7 cellular contexts compared by ENCODE assay signal in genomic region chr15:70478251-70478990, GRCh38.
A peak's percentile ranks its signal among the peaks of the same experiment; 100 is the strongest.
DNase-seq lines count a peak whose midpoint lies in the region; ATAC-seq and TF ChIP-seq lines count a peak whose summit lies in the region.

No MANE protein-coding gene starts in this region.

- H3K4me3 ChIP-seq in HEK293 (ENCODE audit: low read depth, low read length) = no peak overlapping the region
- H3K4me3 ChIP-seq in Panc1 (ENCODE audit: low read depth in 2 of 2, low read length in 2 of 2) = no peak overlapping the region

- H3K9me3 ChIP-seq in HEK293 (ENCODE audit: control insufficient read depth, insufficient read depth, low read depth, low read length) (no peaks in the 10 kb centered on the region), Panc1 (ENCODE audit: control insufficient read depth, insufficient read depth, low read depth, low read length) (no peaks in the 10 kb centered on the region)

- CTCF ChIA-PET in HEK293 (lab: Yijun Ruan, JAX) (interaction anchor here (0.6 to 1.6 kb wide), 3 partner anchors 9 to 275 kb away, joined by 4 to 7 read pairs (median 6); no protein-coding TSS in a partner anchor), Panc1 (lab: Charles Lee) (no interaction called here), WTC11 (lab: Charles Lee) (interaction anchor here (1.5 kb wide), 1 partner anchor 9 kb away, joined by 6 read pairs; no protein-coding TSS in a partner anchor)

- H3K27ac Mint-ChIP-seq in natural killer cell = peak overlapping the region in 1 of 2 donors; percentile 4
- no peak overlapping the region for H3K27ac Mint-ChIP-seq in WTC11

- ATAC-seq in GM18511 (IDR thresholded peaks at IDR 0.05; ENCODE audit: unreplicated experiment) (peak; percentile 65), Panc1 (no peak), natural killer cell (no peak), WTC11 (no peak)

- no peaks in the 10 kb centered on the region for H3K27me3 ChIP-seq in Panc1 (ENCODE audit: control insufficient read depth, insufficient read depth, low read length)

- intact Hi-C loops in Panc1 (cut with micrococcal nuclease; ENCODE audit: unreplicated experiment) = no loop called here
- intact Hi-C loops in natural killer cell (cut with micrococcal nuclease) = no loop called here

- BruUV-seq in Panc1 (replicated peaks; lab: Mats Ljungman, UMichigan) = no TSS peak

- no peak for DNase-seq in Panc1 (ENCODE audit: low read depth, low spot score)
- DNase-seq in natural killer cell = no peak
- no peak for DNase-seq in DMS 273 (lab: John Stamatoyannopoulos, UW; ENCODE audit: unreplicated experiment)
- no peak for DNase-seq in WTC11 (ENCODE audit: low spot score)
- no peak for DNase-seq in islet precursor cell

- POLR2A ChIA-PET in HEK293 (lab: Yijun Ruan, JAX) = no interaction called here
- POLR2A ChIA-PET in Panc1 (lab: Charles Lee) = interaction anchor here (1.1 kb wide), 1 partner anchor 26 kb away, joined by 5 read pairs; no protein-coding TSS in a partner anchor
- POLR2A ChIA-PET in WTC11 (lab: Charles Lee) = no interaction called here

- no peaks in the 10 kb centered on the region for H3K9me3 Mint-ChIP-seq in natural killer cell
- no peaks in the 10 kb centered on the region for H3K9me3 Mint-ChIP-seq in WTC11

- H3K4me1 Mint-ChIP-seq in natural killer cell = peaks cover 32 to 63% of the 10 kb centered on the region in 2 donors
- H3K4me1 Mint-ChIP-seq in WTC11 = no peaks in the 10 kb centered on the region

- H3K4me1 ChIP-seq in HEK293 (ENCODE audit: control insufficient read depth, insufficient read depth, low read length) (peaks cover 14% of the 10 kb centered on the region), Panc1 (ENCODE audit: control insufficient read depth, insufficient read depth, low read length) (peaks cover 29% of the 10 kb centered on the region)

- H3K27me3 Mint-ChIP-seq in natural killer cell (ENCODE audit: low read depth in 2 of 2) = peaks cover 41 to 57% of the 10 kb centered on the region in 2 donors
- no peaks in the 10 kb centered on the region for H3K27me3 Mint-ChIP-seq in WTC11 (ENCODE audit: low read depth)

- TF ChIP-seq CTCF in HEK293 (tag by site-specific recombination; IDR thresholded peaks at IDR 0.05) = no peak
- TF ChIP-seq CTCF in Panc1 (IDR thresholded peaks at IDR 0.05) = no peak
- no peak for TF ChIP-seq CTCF in natural killer cell (IDR thresholded peaks at IDR 0.05)
- no peak for TF ChIP-seq CTCF in WTC11 (IDR thresholded peaks at IDR 0.05)

- H3K36me3 ChIP-seq in HEK293 (ENCODE audit: control insufficient read depth in 2 of 2, insufficient read depth in 1 of 2, low read length in 2 of 2) (no peaks in the 10 kb centered on the region), Panc1 (ENCODE audit: control insufficient read depth, insufficient read depth, low read length) (no peaks in the 10 kb centered on the region)

- H3K4me3 Mint-ChIP-seq in natural killer cell (peak overlapping the region; percentile 13), WTC11 (no peak overlapping the region)

- H3K27ac ChIP-seq in HEK293 (ENCODE audit: extremely low read depth, low read depth, low read length) = no peak overlapping the region
- peak overlapping the region; percentile 72 for H3K27ac ChIP-seq in Panc1 (ENCODE audit: low read length)

- in situ Hi-C loops in Panc1 (cut with HindIII; ENCODE audit: low pct_unique_long_range_greater_than_20kb, low sequenced_read_pairs) = no loop called here

- H3K36me3 Mint-ChIP-seq in natural killer cell = no peaks in the 10 kb centered on the region
- H3K36me3 Mint-ChIP-seq in WTC11 = no peaks in the 10 kb centered on the region

TF ChIP-seq in HEK293, 187 proteins besides CTCF, POLR2A, EP300 and RAD21:
- no peak for TF ChIP-seq KLF7 (tag by site-specific recombination; IDR thresholded peaks at IDR 0.05; ENCODE audit: borderline replicate concordance)
- TF ChIP-seq ZIC2 (tag by site-specific recombination; IDR thresholded peaks at IDR 0.05) = peak; percentile 90
- peak; percentile 77 for TF ChIP-seq ZFHX2 (tag by site-specific recombination; conservative IDR thresholded peaks at IDR 0.05)
- peak; percentile 72; the same call in 1 of the 2 replicates for TF ChIP-seq EGR2 (tag by site-specific recombination; IDR thresholded peaks at IDR 0.05; ENCODE audit: low read depth)
- peak; percentile 67 for TF ChIP-seq GLIS1 (tag by site-specific recombination; IDR thresholded peaks at IDR 0.05)

TF ChIP-seq in WTC11, 78 proteins besides CTCF, POLR2A, EP300 and RAD21:
- TF ChIP-seq NFYB (CRISPR knock-in tag; conservative IDR thresholded peaks at IDR 0.05; ENCODE audit: low read depth) (no peak), GRHL2 (CRISPR knock-in tag; IDR thresholded peaks at IDR 0.05; ENCODE audit: insufficient replicate concordance, severe bottlenecking) (no peak), FOXK1 (CRISPR knock-in tag; IDR thresholded peaks at IDR 0.05) (no peak), GTF2I (CRISPR knock-in tag; conservative IDR thresholded peaks at IDR 0.05) (no peak), USF1 (CRISPR knock-in tag; IDR thresholded peaks at IDR 0.05) (no peak), ZNF219 (CRISPR knock-in tag; IDR thresholded peaks at IDR 0.05; ENCODE audit: borderline replicate concordance) (no peak), AFF4 (CRISPR knock-in tag; IDR thresholded peaks at IDR 0.05; ENCODE audit: borderline replicate concordance) (no peak), ZMAT4 (CRISPR knock-in tag; IDR thresholded peaks at IDR 0.05) (no peak), CBFB (CRISPR knock-in tag; IDR thresholded peaks at IDR 0.05; ENCODE audit: low read depth) (no peak), NR3C1 (CRISPR knock-in tag; conservative IDR thresholded peaks at IDR 0.05; ENCODE audit: low read depth) (no peak)
